In the genomic region with DNA sequence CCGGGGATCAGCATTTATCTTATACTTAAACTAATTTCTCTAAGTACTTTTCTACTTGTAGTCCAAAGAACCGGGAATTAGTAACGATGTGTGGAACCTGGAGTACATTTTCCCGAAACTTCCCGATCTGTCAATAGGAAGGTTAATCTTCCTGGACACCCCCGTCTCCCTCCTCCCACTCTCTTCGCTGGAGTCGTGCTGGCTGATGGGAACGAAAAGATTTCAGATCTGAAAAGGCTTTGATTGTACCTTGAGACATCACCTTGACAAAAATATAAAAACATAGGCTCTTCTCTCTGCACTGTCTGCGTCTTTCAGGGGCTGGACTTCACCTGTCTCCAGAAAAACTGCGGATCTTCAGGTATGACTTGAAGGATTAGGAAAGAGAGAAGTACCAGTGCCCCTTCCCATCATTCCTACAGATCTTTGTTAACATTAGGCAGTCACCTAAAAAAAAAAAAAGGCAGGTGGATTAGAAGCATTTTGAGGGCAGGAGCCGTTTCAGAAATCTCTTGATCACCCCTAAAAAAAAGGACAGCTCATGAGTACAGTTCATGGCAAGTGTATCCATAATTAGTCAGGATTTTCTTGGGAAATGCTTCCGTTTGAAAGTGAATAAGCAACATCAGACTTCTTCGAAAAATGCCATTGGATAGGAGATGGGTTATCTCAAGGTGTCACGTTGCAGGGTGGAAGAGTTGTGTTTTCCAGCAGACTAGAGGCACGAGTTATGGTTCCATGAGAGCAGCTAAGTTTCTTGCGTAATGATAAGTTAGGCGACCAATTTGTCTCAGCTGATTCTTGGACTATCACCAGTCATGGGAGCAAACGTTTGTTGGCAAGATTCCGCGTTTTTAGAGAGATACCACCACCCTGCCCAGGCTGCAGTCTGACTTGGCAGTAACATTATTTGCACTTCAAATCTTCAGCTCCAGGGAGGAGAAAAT, we compare ENCODE assay signal across 9 cellular contexts. TPM values are rescaled to one million over a fixed set of nuclear protein-coding genes. Genes with fewer than 3 reads are reported as not detected.
DNase-seq lines count a peak whose midpoint lies in the region; ATAC-seq and TF ChIP-seq lines count a peak whose summit lies in the region.
"Had no signal": no experiment of that assay in that cellular context is flagged by ENCODE, and none has a peak within 500 bp of the region (broad histone marks: within the 10 kb centered on the region; RNA-seq: fewer than 3 reads in every experiment).

No MANE protein-coding gene starts in this region.

- no peaks in the 10 kb centered on the region for H3K27me3 ChIP-seq in brain microvascular endothelial cell (replicated peaks)

- TF ChIP-seq CTCF in natural killer cell (IDR thresholded peaks at IDR 0.05) (no peak), brain microvascular endothelial cell (IDR thresholded peaks at IDR 0.05; ENCODE audit: low read depth, low read length, missing control alignments) (no peak), mesothelial cell of epicardium (IDR thresholded peaks at IDR 0.05; ENCODE audit: unreplicated experiment) (no peak)

- H3K4me1 Mint-ChIP-seq in natural killer cell treated with Interleukin-12 subunit alpha and Interleukin-12 subunit beta and Interleukin-15 and Interleukin-18, amount 100 ng/mL, for 72 hours (ENCODE audit: low read depth in 2 of 2): peaks cover 0 to 6% of the 10 kb centered on the region in 2 donors
- peaks cover 8 to 15% of the 10 kb centered on the region in 2 donors for H3K4me1 Mint-ChIP-seq in natural killer cell
- peaks cover 52% of the 10 kb centered on the region for H3K4me1 Mint-ChIP-seq in mesothelial cell of epicardium

- in situ Hi-C loops in brain microvascular endothelial cell (cut with HindIII; ENCODE audit: low pct_ligation_motif_present, low sequenced_read_pairs): no loop called here

- no peaks in the 10 kb centered on the region for H3K36me3 ChIP-seq in brain microvascular endothelial cell (replicated peaks)

- H3K4me3 Mint-ChIP-seq in natural killer cell treated with Interleukin-12 subunit alpha and Interleukin-12 subunit beta and Interleukin-15 and Interleukin-18, amount 100 ng/mL, for 72 hours: peak overlapping the region; percentile 50
- H3K4me3 Mint-ChIP-seq in natural killer cell (no peak overlapping the region), mesothelial cell of epicardium (peak overlapping the region; percentile 93)

- H3K27ac Mint-ChIP-seq in natural killer cell treated with Interleukin-12 subunit alpha and Interleukin-12 subunit beta and Interleukin-15 and Interleukin-18, amount 100 ng/mL, for 72 hours: no peak overlapping the region
- H3K27ac Mint-ChIP-seq in natural killer cell (no peak overlapping the region), mesothelial cell of epicardium (peak overlapping the region; percentile 98)

- DNase-seq in natural killer cell treated with Interleukin-12 subunit alpha and Interleukin-12 subunit beta and Interleukin-15 and Interleukin-18, amount 100 ng/mL, for 72 hours (ENCODE audit: low spot score): no peak
- no peak for DNase-seq in natural killer cell
- DNase-seq in brain microvascular endothelial cell: no peak
- no peak for DNase-seq in mesothelial cell of epicardium (ENCODE audit: low spot score in 2 of 2, unreplicated experiment in 2 of 2)
- DNase-seq in kidney tubule cell (ENCODE audit: low spot score): no peak
- DNase-seq in DMS53 (lab: John Stamatoyannopoulos, UW): no peak
- no peak for DNase-seq in SK-N-DZ (ENCODE audit: low spot score)
- no peak for DNase-seq in HUDEP-2 (lab: John Stamatoyannopoulos, UW; ENCODE audit: unreplicated experiment in 76 of 76)

- intact Hi-C loops in natural killer cell (cut with micrococcal nuclease): no loop called here

- ATAC-seq in natural killer cell treated with Interleukin-12 subunit alpha and Interleukin-12 subunit beta and Interleukin-15 and Interleukin-18, amount 100 ng/mL, for 72 hours: no peak
- no peak for ATAC-seq in natural killer cell

- H3K36me3 Mint-ChIP-seq in natural killer cell treated with Interleukin-12 subunit alpha and Interleukin-12 subunit beta and Interleukin-15 and Interleukin-18, amount 100 ng/mL, for 72 hours: no peaks in the 10 kb centered on the region
- no peaks in the 10 kb centered on the region for H3K36me3 Mint-ChIP-seq in natural killer cell
- H3K36me3 Mint-ChIP-seq in mesothelial cell of epicardium: no peaks in the 10 kb centered on the region
- H3K36me3 Mint-ChIP-seq: IgD-negative memory B cell had no signal

- H3K27me3 Mint-ChIP-seq in natural killer cell treated with Interleukin-12 subunit alpha and Interleukin-12 subunit beta and Interleukin-15 and Interleukin-18, amount 100 ng/mL, for 72 hours: peaks cover 47 to 59% of the 10 kb centered on the region in 2 donors
- H3K27me3 Mint-ChIP-seq in natural killer cell (ENCODE audit: low read depth in 2 of 2) (peaks cover 53 to 78% of the 10 kb centered on the region in 2 donors), mesothelial cell of epicardium (ENCODE audit: low read depth) (no peaks in the 10 kb centered on the region)

- no peaks in the 10 kb centered on the region for H3K9me3 Mint-ChIP-seq in natural killer cell treated with Interleukin-12 subunit alpha and Interleukin-12 subunit beta and Interleukin-15 and Interleukin-18, amount 100 ng/mL, for 72 hours
- no peaks in the 10 kb centered on the region for H3K9me3 Mint-ChIP-seq in natural killer cell
- no peaks in the 10 kb centered on the region for H3K9me3 Mint-ChIP-seq in mesothelial cell of epicardium
- H3K9me3 Mint-ChIP-seq: IgD-negative memory B cell had no signal

- no peak overlapping the region for H3K27ac ChIP-seq in brain microvascular endothelial cell

- peak overlapping the region; percentile 61 for H3K4me3 ChIP-seq in brain microvascular endothelial cell (ENCODE audit: low read depth, low read length)

RNA-seq across cellular contexts. Expression of a gene that starts 7.8 kb away (rescaled TPM):
- total RNA-seq in natural killer cell treated with Interleukin-12 subunit alpha and Interleukin-12 subunit beta and Interleukin-15 and Interleukin-18, amount 100 ng/mL, for 72 hours: under 1 TPM in 1 of 2 donors, not detected in 1; 0.14 TPM
- total RNA-seq in natural killer cell (under 1 TPM; 0.70 to 0.95 (median 0.94) TPM), mesothelial cell of epicardium (209 to 219 TPM (median 217 TPM) in 3 replicates)
- polyA plus RNA-seq in SK-N-DZ (2014; cell fraction: cytosol; rRNA removed): 21.9 and 23.1 TPM in 2 replicates
- polyA plus RNA-seq in SK-N-DZ (2014; cell fraction: nucleus; rRNA removed): 27.5 and 29.4 TPM in 2 replicates

Comparison
In these comparisons a context has a peak if more than half of its experiments do, and no peak if none do; other contexts are left out.
1. RNA of a gene that starts 7.8 kb away (total RNA-seq): 209 to 219 TPM in mesothelial cell of epicardium; 0.70 to 0.95 TPM in natural killer cell and 0.14 TPM in natural killer cell treated with Interleukin-12 subunit alpha and Interleukin-12 subunit beta and Interleukin-15 and Interleukin-18, amount 100 ng/mL, for 72 hours; every median in the first group is over 100 times any median in the second.